In genomic region chr18:35352778-35353177, GRCh38 we compare ENCODE assay signal across 2 cellular contexts.
A peak's percentile ranks its signal among the peaks of the same experiment; 100 is the strongest.
TF ChIP-seq lines count a peak whose summit lies in the region.

No MANE protein-coding gene starts in this region.

TF ChIP-seq in HepG2, 621 proteins besides CTCF, POLR2A, EP300 and RAD21:
- 0 out of 2 replicates have a peak, but pooled peaks have one; percentile 16 for TF ChIP-seq CEBPG (CRISPR knock-in tag; IDR thresholded peaks at IDR 0.05)
- no peak for TF ChIP-seq SAP130 (CRISPR knock-in tag; IDR thresholded peaks at IDR 0.05; ENCODE audit: low read depth)

TF ChIP-seq in H1, 55 proteins besides CTCF, POLR2A, EP300 and RAD21:
- TF ChIP-seq POU5F1 (IDR thresholded peaks at IDR 0.05; ENCODE audit: low read depth, low read length) = no peak
- TF ChIP-seq CEBPB (IDR thresholded peaks at IDR 0.05; ENCODE audit: low read depth, low read length) = no peak
